In the genomic region with DNA sequence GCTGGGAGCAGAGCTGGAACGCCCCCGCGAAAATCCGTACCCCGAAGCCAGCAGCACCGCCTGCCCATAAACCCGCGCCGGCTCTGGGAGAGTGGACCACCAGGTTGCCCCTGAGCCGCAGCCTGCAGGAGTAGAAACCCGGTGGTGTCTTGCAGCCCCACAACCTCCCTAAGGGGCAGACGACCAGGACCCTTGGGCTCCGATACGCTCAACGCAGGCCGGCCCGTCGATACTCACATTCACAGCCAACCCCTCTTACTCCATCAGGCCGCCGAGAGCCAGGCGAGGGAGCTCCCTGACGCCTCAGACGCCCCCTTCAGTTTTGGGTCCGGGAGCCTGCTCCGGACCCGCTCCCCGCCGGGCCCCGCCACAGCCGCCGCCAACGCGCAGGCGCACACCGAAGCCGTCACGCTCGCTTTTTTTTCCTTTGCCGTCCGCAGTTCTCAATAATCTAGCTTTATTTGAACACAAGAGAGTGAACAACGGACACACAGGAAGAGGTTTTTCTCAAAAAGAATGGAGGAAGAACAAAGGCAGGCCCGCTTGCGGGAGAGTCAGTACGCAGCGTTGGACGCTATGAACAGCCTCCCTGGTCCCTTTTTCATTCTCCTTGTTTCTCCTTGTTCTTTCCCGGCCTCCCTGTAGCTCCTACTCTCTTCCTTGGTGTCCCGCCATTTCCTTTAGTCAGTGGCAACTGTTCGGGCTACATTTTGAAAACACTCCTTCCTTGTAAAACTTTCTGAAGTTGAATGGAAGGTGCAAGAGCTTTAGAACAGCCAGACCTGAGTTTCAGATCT, we compare ENCODE assay signal across 7 cellular contexts. TPM values are rescaled to one million over a fixed set of nuclear protein-coding genes. Genes with fewer than 3 reads are reported as not detected.
DNase-seq lines count a peak whose midpoint lies in the region; ATAC-seq, FAIRE-seq and TF ChIP-seq lines count a peak whose summit lies in the region.

Gene ZNF106 (minus strand): TSS at position 399 of the 797 bp plus-strand sequence. CDS start 18,852 bp downstream, outside the sequence.

- H3K27ac Mint-ChIP-seq in activated CD4-positive, alpha-beta T cell treated with anti-CD3 and anti-CD28 coated beads for 36 hours: peak within 1 kb of the TSS; percentile 89

- FAIRE-seq in GM18507 (lab: Jason Lieb, UNC): peak; percentile 97

- no peaks in the 10 kb centered on the region for H3K27me3 ChIP-seq in kidney epithelial cell (ENCODE audit: control insufficient read depth, insufficient read depth, low read length)

- H3K4me3 ChIP-seq in choroid plexus epithelial cell (ENCODE audit: low read depth, low read length): peak within 1 kb of the TSS; percentile 95
- H3K4me3 ChIP-seq in kidney epithelial cell (ENCODE audit: low read depth, low read length): peak within 1 kb of the TSS; percentile 85

- CTCF ChIA-PET in activated CD4-positive, alpha-beta T cell treated with anti-CD3 and anti-CD28 coated beads for 36 hours (lab: Charles Lee): interaction anchor here (0.5 to 1.5 kb wide), 6 partner anchors 12 to 158 kb away, joined by 3 to 5 read pairs (median 3); no protein-coding TSS in a partner anchor

- no peaks in the 10 kb centered on the region for H3K27me3 Mint-ChIP-seq in activated CD4-positive, alpha-beta T cell treated with anti-CD3 and anti-CD28 coated beads for 36 hours

- DNase-seq in GM18507 (ENCODE audit: extremely low spot score, insufficient read length, low read depth) (peak; percentile 85), NCI-H524 (lab: John Stamatoyannopoulos, UW) (peak; percentile 89 to 93), choroid plexus epithelial cell (ENCODE audit: low read depth) (peak; percentile 94), kidney epithelial cell (ENCODE audit: low read depth) (peak; percentile 62)
- DNase-seq in activated CD4-positive, alpha-beta T cell treated with anti-CD3 and anti-CD28 coated beads for 36 hours: peak; percentile 90
- peak; percentile 62 to 75 for DNase-seq in stimulated activated CD4-positive, alpha-beta T cell treated with anti-CD3 and anti-CD28 coated beads, Interleukin-15, amount 100 ng/mL, for 48 hours (ENCODE audit: low read depth in 2 of 2)

- peak within 1 kb of the TSS; percentile 81 for H3K4me3 Mint-ChIP-seq in activated CD4-positive, alpha-beta T cell treated with anti-CD3 and anti-CD28 coated beads for 36 hours

- peak; percentile 62 for ATAC-seq in HG03432 (IDR thresholded peaks at IDR 0.05; ENCODE audit: unreplicated experiment)
- ATAC-seq in activated CD4-positive, alpha-beta T cell treated with anti-CD3 and anti-CD28 coated beads for 36 hours: peak; percentile 50

- peaks cover 48% of the 10 kb centered on the region for H3K4me1 Mint-ChIP-seq in activated CD4-positive, alpha-beta T cell treated with anti-CD3 and anti-CD28 coated beads for 36 hours

- TF ChIP-seq CTCF in choroid plexus epithelial cell (conservative IDR thresholded peaks at IDR 0.05; ENCODE audit: low read depth, low read length) (no peak), kidney epithelial cell (IDR thresholded peaks at IDR 0.05; ENCODE audit: insufficient read depth, low read length, poor library complexity, severe bottlenecking) (no peak)

- no peaks in the 10 kb centered on the region for H3K36me3 ChIP-seq in kidney epithelial cell (ENCODE audit: control insufficient read depth, insufficient read depth, low read length)

- intact Hi-C loops in activated CD4-positive, alpha-beta T cell treated with anti-CD3 and anti-CD28 coated beads for 36 hours (cut with DNase I, micrococcal nuclease): loop anchor here (1.0 to 10.0 kb wide), 10 partner anchors 57 to 1086 kb away; partner anchors contain the start of genes HAUS2 (in 2 of the 2), LRRC57 (in 2 of the 2), CDAN1 (in 1 of the 2) and GANC (in 1 of the 2)

- POLR2A ChIA-PET in activated CD4-positive, alpha-beta T cell treated with anti-CD3 and anti-CD28 coated beads for 36 hours (lab: Charles Lee): interaction anchor here (0.6 to 1.0 kb wide), 3 partner anchors 9 to 360 kb away, joined by 3 to 6 read pairs (median 4); partner anchors contain the start of gene STARD9

- H3K36me3 Mint-ChIP-seq in activated CD4-positive, alpha-beta T cell treated with anti-CD3 and anti-CD28 coated beads for 36 hours (ENCODE audit: low read depth): peaks cover 10% of the 10 kb centered on the region

- no peaks in the 10 kb centered on the region for H3K9me3 Mint-ChIP-seq in activated CD4-positive, alpha-beta T cell treated with anti-CD3 and anti-CD28 coated beads for 36 hours (ENCODE audit: low read depth)

RNA-seq across cellular contexts. Expression of gene ZNF106, which starts in this region (rescaled TPM):
- 10 to 100 TPM; 52.9 to 62.7 TPM for total RNA-seq in activated CD4-positive, alpha-beta T cell treated with anti-CD3 and anti-CD28 coated beads for 36 hours
- total RNA-seq in kidney epithelial cell: 30.9 and 32.5 TPM in 2 replicates

Comparison
In these comparisons a context has a peak if more than half of its experiments do, and no peak if none do; other contexts are left out.
1. Peak in every context shown above with its lines: DNase-seq, ATAC-seq and H3K4me3 ChIP-seq.